Comparison of ENCODE assay signal across 21 cellular contexts in the genomic region with DNA sequence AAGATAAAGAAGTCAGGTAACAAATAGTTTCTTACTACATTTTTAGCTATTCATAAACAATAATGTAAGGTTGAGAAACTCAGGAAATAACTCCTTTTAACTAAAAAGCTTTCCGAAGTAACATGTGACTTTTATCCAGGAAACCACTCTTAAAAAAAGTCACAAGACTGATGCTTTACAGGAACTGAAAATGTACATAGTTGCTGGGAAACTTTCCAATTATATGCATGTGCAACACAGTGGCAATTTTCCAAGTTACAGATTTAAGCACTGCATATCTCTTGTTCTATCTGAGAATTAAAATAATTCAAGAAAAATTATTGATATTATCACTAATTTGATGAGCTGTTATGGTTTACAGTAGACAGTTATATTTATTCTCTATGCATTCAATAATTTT.
DNase-seq lines count a peak whose midpoint lies in the region; ATAC-seq and TF ChIP-seq lines count a peak whose summit lies in the region.
"Had no signal": no experiment of that assay in that cellular context is flagged by ENCODE, and none has a peak within 500 bp of the region (broad histone marks: within the 10 kb centered on the region; RNA-seq: fewer than 3 reads in every experiment).

No MANE protein-coding gene starts in this region.

- H3K4me3 ChIP-seq in BLaER1 (no peak overlapping the region), upper lobe of right lung (no peak overlapping the region)
- H3K4me3 ChIP-seq: ovary, sigmoid colon, thoracic aorta had no signal

- H4K20me1 ChIP-seq in BLaER1, result no peaks in the 10 kb centered on the region

- H3K4me1 ChIP-seq in BLaER1 (peaks cover 24% of the 10 kb centered on the region), upper lobe of right lung (no peaks in the 10 kb centered on the region)
- H3K4me1 ChIP-seq: sigmoid colon had no signal

- intact Hi-C loops in upper lobe of right lung (cut with DNase I), result no loop called here

- H3K36me3 ChIP-seq in BLaER1, result no peaks in the 10 kb centered on the region
- no peaks in the 10 kb centered on the region for H3K36me3 ChIP-seq in upper lobe of right lung
- H3K36me3 ChIP-seq: ovary, sigmoid colon, thoracic aorta, WERI-Rb-1 had no signal

- H3K27ac ChIP-seq in BLaER1 (no peak overlapping the region), upper lobe of right lung (no peak overlapping the region)
- H3K27ac ChIP-seq: ovary, sigmoid colon, thoracic aorta, WERI-Rb-1 had no signal

- no peak overlapping the region for H3K9ac ChIP-seq in BLaER1

- H3K27me3 ChIP-seq in BLaER1 (no peaks in the 10 kb centered on the region), upper lobe of right lung (no peaks in the 10 kb centered on the region)
- H3K27me3 ChIP-seq: sigmoid colon had no signal

- H3K9me3 ChIP-seq in BLaER1 (no peaks in the 10 kb centered on the region), upper lobe of right lung (no peaks in the 10 kb centered on the region)
- H3K9me3 ChIP-seq: ovary, sigmoid colon, thoracic aorta had no signal

- H3K4me2 ChIP-seq in BLaER1, result peak overlapping the region; percentile 27

- ATAC-seq in upper lobe of right lung, result no peak
- ATAC-seq: activated CD8-positive, alpha-beta T cell treated with anti-CD3 and anti-CD28 coated beads, Interleukin-2, amount 10 ng/mL, durations not matched to agents 7 days and 5 days; activated naive CD4-positive, alpha-beta T cell treated with anti-CD3 and anti-CD28 coated beads, Interleukin-2, amount 50 U/mL, for 72 hours; activated T-cell treated with anti-CD3 and anti-CD28 coated beads, Interleukin-2, amount 50 U/mL, for 72 hours; naive thymus-derived CD4-positive, alpha-beta T cell; stimulated activated memory B cell treated with anti-CD40 and anti-IgM and Interleukin-4, amounts not matched to agents 10 μg/mL and 1 μg/mL and 100 μg/mL, for 72 hours had no signal

- TF ChIP-seq CTCF in upper lobe of right lung (IDR thresholded peaks at IDR 0.05), result no peak

- peak; percentile 20 for DNase-seq in HS-5 (ENCODE audit: low read depth)
- peak; percentile 97 for DNase-seq in NOMO-1 treated with DMSO at 0.1 percent for 48 hours (lab: John Stamatoyannopoulos, UW; ENCODE audit: unreplicated experiment)
- peak; percentile 3 for DNase-seq in globus pallidus (ENCODE audit: low spot score)
- DNase-seq in upper lobe of right lung, result no peak
- no peak for DNase-seq in NCI-H2196 (lab: John Stamatoyannopoulos, UW; ENCODE audit: unreplicated experiment)
- DNase-seq in NCI-H1417 treated with DMSO at 0.1 percent for 48 hours (lab: John Stamatoyannopoulos, UW), result no peak
- DNase-seq in SHP77 treated with DMSO at 0.1 percent for 48 hours (lab: John Stamatoyannopoulos, UW), result no peak
- DNase-seq: activated CD8-positive, alpha-beta T cell treated with anti-CD3 and anti-CD28 coated beads, Interleukin-2, amount 10 ng/mL, durations not matched to agents 7 days and 5 days; activated T-cell treated with anti-CD3 and anti-CD28 coated beads, Interleukin-2, amount 50 U/mL, for 72 hours; mammary epithelial cell; naive thymus-derived CD4-positive, alpha-beta T cell; NCI-H2227 treated with DMSO at 0.1 percent for 48 hours; NK-92 treated with Interleukin-12 subunit alpha and Interleukin-12 subunit beta, amount 100 ng/mL, for 24 hours; ovary; Right ventricle myocardium superior; sigmoid colon; WERI-Rb-1 had no signal

Comparison
In these comparisons a context has a peak if more than half of its experiments do, and no peak if none do; other contexts are left out.
1. DNase-seq: peak in HS-5 (single experiment), NOMO-1 treated with DMSO at 0.1 percent for 48 hours (single experiment) and globus pallidus (single experiment); none in upper lobe of right lung (single experiment), NCI-H2196 (single experiment), NCI-H1417 treated with DMSO at 0.1 percent for 48 hours (single experiment) and SHP77 treated with DMSO at 0.1 percent for 48 hours (single experiment).